8 cellular contexts compared by ENCODE assay signal in the genomic region with DNA sequence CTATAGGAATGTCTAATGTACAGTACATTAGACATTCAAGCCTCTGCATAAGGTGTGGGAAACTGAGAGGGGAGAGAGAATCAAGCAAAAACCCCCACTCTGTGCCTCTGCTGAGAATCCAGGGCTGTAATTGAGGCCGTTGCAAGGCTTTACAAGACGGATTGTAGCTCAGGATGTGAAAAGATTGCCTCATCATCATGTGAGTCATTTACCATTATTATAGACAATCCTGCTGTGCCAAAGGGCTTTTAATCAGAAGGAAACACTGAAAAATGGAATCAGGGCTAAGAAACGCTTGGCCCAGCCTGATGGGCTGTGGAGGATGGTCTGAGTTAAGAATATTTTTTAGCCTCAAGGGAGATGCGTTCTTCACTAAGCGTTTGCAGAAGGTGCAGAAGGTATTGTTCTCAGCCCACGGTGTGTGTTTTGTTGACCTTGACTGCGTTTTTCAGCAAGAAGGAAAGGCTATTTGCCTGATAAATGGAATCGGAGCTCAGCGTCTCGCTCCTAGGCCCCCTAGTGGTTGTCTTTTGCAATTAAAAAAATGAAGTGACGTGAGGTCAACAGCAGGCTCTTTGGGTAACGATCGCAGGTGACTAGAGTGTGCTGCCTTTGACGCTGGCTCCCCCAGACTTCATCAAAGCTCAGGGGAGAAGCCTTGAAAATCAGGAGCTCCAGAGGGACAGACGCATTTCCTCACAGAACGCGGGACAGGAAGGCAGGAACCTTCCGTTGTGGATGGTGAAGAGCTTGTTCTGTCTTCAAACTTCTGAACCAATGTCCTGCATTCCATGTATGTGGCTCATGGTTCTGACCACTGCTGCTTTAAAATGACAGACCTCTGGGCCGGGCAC. TPM values are rescaled to one million over a fixed set of nuclear protein-coding genes. Genes with fewer than 3 reads are reported as not detected.
DNase-seq lines count a peak whose midpoint lies in the region; ATAC-seq lines count a peak whose summit lies in the region.

No MANE protein-coding gene starts in this region.

- H3K56ac ChIP-seq in mesendoderm (ENCODE audit: low read length) = peak overlapping the region; percentile 80

- no peaks in the 10 kb centered on the region for H3K36me3 Mint-ChIP-seq in stimulated activated memory B cell treated with anti-CD40 and anti-IgM and Interleukin-4, amounts not matched to agents 10 μg/mL and 1 μg/mL and 100 μg/mL, for 72 hours

- no peak overlapping the region for H4K8ac ChIP-seq in mesendoderm (ENCODE audit: low read depth, low read length)

- peaks cover 1% of the 10 kb centered on the region for H3K4me1 ChIP-seq in mesendoderm (ENCODE audit: control insufficient read depth, low read depth, low read length)

- H3K9ac ChIP-seq in mesendoderm (ENCODE audit: low read length) = peak overlapping the region; percentile 42

- H2AK5ac ChIP-seq in mesendoderm (ENCODE audit: low read length) = no peak overlapping the region

- no peak overlapping the region for H4K5ac ChIP-seq in mesendoderm (ENCODE audit: low read length)

- peaks cover 14% of the 10 kb centered on the region for H3K4me1 Mint-ChIP-seq in stimulated activated memory B cell treated with anti-CD40 and anti-IgM and Interleukin-4, amounts not matched to agents 10 μg/mL and 1 μg/mL and 100 μg/mL, for 72 hours

- H2BK5ac ChIP-seq in mesendoderm (ENCODE audit: low read length) = no peak overlapping the region

- no CpG with 5 or more reads among the region's 19 CpGs for WGBS in mesendoderm (ENCODE audit: extremely low coverage, insufficient coverage, low lambda C conversion rate)

- no peaks in the 10 kb centered on the region for H3K27me3 Mint-ChIP-seq in stimulated activated memory B cell treated with anti-CD40 and anti-IgM and Interleukin-4, amounts not matched to agents 10 μg/mL and 1 μg/mL and 100 μg/mL, for 72 hours

- H3K4me3 Mint-ChIP-seq in stimulated activated memory B cell treated with anti-CD40 and anti-IgM and Interleukin-4, amounts not matched to agents 10 μg/mL and 1 μg/mL and 100 μg/mL, for 72 hours = peak overlapping the region; percentile 62

- peak; percentile 57 for DNase-seq in activated CD4-positive, CD25-positive, alpha-beta regulatory T cell treated with anti-CD3 and anti-CD28 coated beads, Interleukin-2, amount 50 U/mL, for 72 hours
- DNase-seq in ecto neural progenitor cell (ENCODE audit: low spot score) = peak; percentile 70
- DNase-seq in mesendoderm = peak; percentile 90
- DNase-seq in KG1 (lab: John Stamatoyannopoulos, UW) = no peak

- H3K23ac ChIP-seq in mesendoderm (ENCODE audit: low read length) = no peak overlapping the region

- H3K4ac ChIP-seq in mesendoderm (ENCODE audit: low read depth, low read length) = no peak overlapping the region

- peak overlapping the region; percentile 71 for H3K27ac Mint-ChIP-seq in stimulated activated memory B cell treated with anti-CD40 and anti-IgM and Interleukin-4, amounts not matched to agents 10 μg/mL and 1 μg/mL and 100 μg/mL, for 72 hours

- no peak overlapping the region for H2BK120ac ChIP-seq in mesendoderm (ENCODE audit: low read depth, low read length)

- ATAC-seq in GM18519 (IDR thresholded peaks at IDR 0.05; ENCODE audit: low FRiP score, unreplicated experiment) (peak; percentile 35), HG03342 (IDR thresholded peaks at IDR 0.05; ENCODE audit: unreplicated experiment) (peak; percentile 59), GM19455 (IDR thresholded peaks at IDR 0.05; ENCODE audit: unreplicated experiment) (no peak)
- peak; percentile 84 for ATAC-seq in stimulated activated memory B cell treated with anti-CD40 and anti-IgM and Interleukin-4, amounts not matched to agents 10 μg/mL and 1 μg/mL and 100 μg/mL, for 72 hours

- H3K9me3 Mint-ChIP-seq in stimulated activated memory B cell treated with anti-CD40 and anti-IgM and Interleukin-4, amounts not matched to agents 10 μg/mL and 1 μg/mL and 100 μg/mL, for 72 hours = no peaks in the 10 kb centered on the region

- H3K18ac ChIP-seq in mesendoderm (ENCODE audit: low read length) = no peak overlapping the region

- no peaks in the 10 kb centered on the region for H3K36me3 ChIP-seq in mesendoderm (ENCODE audit: control insufficient read depth, insufficient read depth, low read length)

- H2BK15ac ChIP-seq in mesendoderm (replicated peaks; ENCODE audit: low read depth) = no peak overlapping the region

- H3K27me3 ChIP-seq in mesendoderm (ENCODE audit: insufficient read depth, low read length, poor library complexity) = no peaks in the 10 kb centered on the region

- H3K79me2 ChIP-seq in mesendoderm (ENCODE audit: control insufficient read depth, insufficient read depth, low read length) = no peaks in the 10 kb centered on the region

- no peak overlapping the region for H3K27ac ChIP-seq in mesendoderm (ENCODE audit: low read depth, low read length)

- no peaks in the 10 kb centered on the region for H3K79me1 ChIP-seq in mesendoderm (ENCODE audit: low read length)

- H3K4me2 ChIP-seq in mesendoderm (ENCODE audit: low read length) = peak overlapping the region; percentile 39

- no peak overlapping the region for H3K4me3 ChIP-seq in mesendoderm (ENCODE audit: low read length)

RNA-seq across cellular contexts. Expression of gene CHRNA9, which starts 18.1 kb away (rescaled TPM):
- 1.9 TPM for polyA plus RNA-seq in mesendoderm (2013, experiment 1 of 2)
- polyA plus RNA-seq in mesendoderm (2013, experiment 2 of 2) = 2.0 TPM
